ENCODE assay signal across 15 cellular contexts in the genomic region with DNA sequence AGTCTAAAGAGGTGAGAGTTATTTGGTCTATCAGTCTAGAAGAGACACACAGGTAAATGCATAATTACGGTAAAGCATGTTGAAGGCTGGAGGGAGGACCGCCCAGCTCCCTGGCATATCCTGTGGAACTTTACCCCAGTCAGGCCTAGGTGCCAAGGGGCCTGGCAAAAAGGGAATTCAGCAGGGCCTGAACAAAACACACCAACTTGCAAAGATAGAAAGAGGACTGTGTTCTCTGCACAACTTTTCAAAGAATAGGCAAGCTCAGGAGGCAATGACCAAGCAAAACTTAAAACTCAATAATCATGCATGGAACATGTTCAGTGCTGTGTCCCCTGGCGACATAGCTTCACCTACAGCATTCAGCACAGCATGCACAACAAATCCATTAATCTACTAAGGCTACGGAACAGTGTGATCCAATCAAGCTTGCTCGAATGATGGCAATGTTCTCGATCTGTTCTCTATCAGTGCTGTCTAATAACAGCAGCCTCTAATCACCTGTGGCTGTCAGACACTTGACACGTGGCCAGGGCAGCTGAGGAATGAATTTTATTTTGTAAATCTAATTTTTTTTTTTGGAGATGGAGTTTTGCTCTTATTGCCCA. TPM values are rescaled to one million over a fixed set of nuclear protein-coding genes. Genes with fewer than 3 reads are reported as not detected.
DNase-seq lines count a peak whose midpoint lies in the region; ATAC-seq, FAIRE-seq and TF ChIP-seq lines count a peak whose summit lies in the region.
"Had no signal": no experiment of that assay in that cellular context is flagged by ENCODE, and none has a peak within 500 bp of the region (broad histone marks: within the 10 kb centered on the region; RNA-seq: fewer than 3 reads in every experiment).

No MANE protein-coding gene starts in this region.

- ATAC-seq in left lobe of liver, result peak; percentile 89
- no peak for ATAC-seq in GM18858 (IDR thresholded peaks at IDR 0.05; ENCODE audit: unreplicated experiment)
- ATAC-seq in HG02970 (IDR thresholded peaks at IDR 0.05; ENCODE audit: low FRiP score, unreplicated experiment), result no peak

- H3K9me3 ChIP-seq in HEK293 (ENCODE audit: control insufficient read depth, insufficient read depth, low read depth, low read length), result no peaks in the 10 kb centered on the region
- H3K9me3 ChIP-seq in small intestine (ENCODE audit: control insufficient read depth, low read depth), result no peaks in the 10 kb centered on the region
- H3K9me3 ChIP-seq: ovary had no signal

- CTCF ChIA-PET in HEK293 (lab: Yijun Ruan, JAX), result interaction anchor here (0.7 to 1.6 kb wide), 2 partner anchors 55 to 56 kb away, joined by 4 read pairs; no protein-coding TSS in a partner anchor

- peaks cover 56% of the 10 kb centered on the region for H3K36me3 Mint-ChIP-seq in brain

- H3K4me3 ChIP-seq in HEK293 (ENCODE audit: low read depth, low read length) (no peak overlapping the region), small intestine (ENCODE audit: low read depth in 1 of 2, low read length in 2 of 2) (no peak overlapping the region)
- H3K4me3 ChIP-seq: ovary had no signal

- POLR2A ChIA-PET in HEK293 (lab: Yijun Ruan, JAX), result no interaction called here

- no peaks in the 10 kb centered on the region for H3K27me3 Mint-ChIP-seq in brain
- H3K27me3 Mint-ChIP-seq: CD4-positive, alpha-beta memory T cell; IgD-negative memory B cell had no signal

- peak overlapping the region in 1 of 5 experiments; percentile 28 for H3K4me3 Mint-ChIP-seq in brain
- H3K4me3 Mint-ChIP-seq: CD4-positive, alpha-beta memory T cell; IgD-negative memory B cell had no signal

- H3K27ac ChIP-seq in HEK293 (ENCODE audit: extremely low read depth, low read depth, low read length) (no peak overlapping the region), small intestine (ENCODE audit: low read depth in 1 of 2, low read length in 1 of 2) (peak overlapping the region; percentile 32 to 65)
- H3K27ac ChIP-seq: ovary had no signal

- peak; percentile 77 for DNase-seq in left lobe of liver (ENCODE audit: low spot score)
- peak; percentile 49 for DNase-seq in small intestine
- DNase-seq in NK-92 (lab: John Stamatoyannopoulos, UW; ENCODE audit: unreplicated experiment), result no peak
- DNase-seq in NCI-H2107 treated with DMSO at 0.1 percent for 48 hours (lab: John Stamatoyannopoulos, UW; ENCODE audit: unreplicated experiment), result no peak
- DNase-seq: activated T-cell treated with anti-CD3 and anti-CD28 coated beads, Interleukin-2, amount 50 U/mL, for 1 hour; brain microvascular endothelial cell; CD4-positive, alpha-beta memory T cell; NCI-H1930; OCI-M1; ovary had no signal

- H3K27ac Mint-ChIP-seq in brain, result peak overlapping the region; percentile 61 to 89 (median 85)

- H3K4me1 ChIP-seq in HEK293 (ENCODE audit: control insufficient read depth, insufficient read depth, low read length) (peaks cover 7% of the 10 kb centered on the region; the same call in 1 of the 2 replicates), small intestine (ENCODE audit: control insufficient read depth in 2 of 2, insufficient read depth in 1 of 2, low read depth in 1 of 2, low read length in 1 of 2) (peaks cover 12 to 20% of the 10 kb centered on the region in 2 donors)

- H3K9me3 Mint-ChIP-seq in brain, result peaks cover 0 to 7% (median 0%) of the 10 kb centered on the region in 5 experiments
- H3K9me3 Mint-ChIP-seq: IgD-negative memory B cell had no signal

- TF ChIP-seq CTCF in HEK293 (tag by site-specific recombination; IDR thresholded peaks at IDR 0.05) (no peak), brain (conservative IDR thresholded peaks at IDR 0.05) (no peak)

- H3K36me3 ChIP-seq in HEK293 (ENCODE audit: control insufficient read depth in 2 of 2, insufficient read depth in 1 of 2, low read length in 2 of 2) (peaks cover 4% of the 10 kb centered on the region in 2 experiments; a peak in 2 of 3 replicates), small intestine (ENCODE audit: control insufficient read depth in 2 of 2, insufficient read depth in 2 of 2, low read length in 2 of 2) (peaks cover 0 to 3% of the 10 kb centered on the region in 2 donors)
- H3K36me3 ChIP-seq: ovary had no signal

- FAIRE-seq in small intestine (lab: Jason Lieb, UNC), result no peak

- WGBS in small intestine, 3 donors, result 26 to 61% (median 35%) methylated on average over 7 of the region's 7 CpGs

- H3K27me3 ChIP-seq in small intestine (ENCODE audit: control insufficient read depth in 2 of 2, insufficient read depth in 2 of 2, low read length in 2 of 2), result no peaks in the 10 kb centered on the region
- H3K27me3 ChIP-seq: brain microvascular endothelial cell, ovary had no signal

- H3K4me1 Mint-ChIP-seq in brain, result peaks cover 76% of the 10 kb centered on the region

TF ChIP-seq in HEK293, 187 proteins besides CTCF, POLR2A, EP300 and RAD21 (continues in another document):
- TF ChIP-seq ZNF513 (tag by site-specific recombination; IDR thresholded peaks at IDR 0.05) (no peak), MZF1 (tag by site-specific recombination; IDR thresholded peaks at IDR 0.05; ENCODE audit: borderline replicate concordance) (no peak), SCRT2 (tag by site-specific recombination; IDR thresholded peaks at IDR 0.05) (peak; percentile 57), ZNF302 (tag by site-specific recombination; IDR thresholded peaks at IDR 0.05; ENCODE audit: low read depth) (no peak), ZNF571 (tag by site-specific recombination; IDR thresholded peaks at IDR 0.05) (no peak), ZNF843 (tag by site-specific recombination; IDR thresholded peaks at IDR 0.05) (no peak), ZNF544 (tag by site-specific recombination; IDR thresholded peaks at IDR 0.05) (no peak), MYNN (tag by site-specific recombination; IDR thresholded peaks at IDR 0.05; ENCODE audit: borderline replicate concordance) (no peak), ZNF623 (tag by site-specific recombination; IDR thresholded peaks at IDR 0.05) (no peak), INSM2 (tag by site-specific recombination; IDR thresholded peaks at IDR 0.05) (no peak), ZNF223 (tag by site-specific recombination; IDR thresholded peaks at IDR 0.05) (no peak), ZBTB1 (tag by site-specific recombination; IDR thresholded peaks at IDR 0.05) (no peak), EGR2 (tag by site-specific recombination; IDR thresholded peaks at IDR 0.05; ENCODE audit: low read depth) (no peak), ZIC2 (tag by site-specific recombination; IDR thresholded peaks at IDR 0.05) (no peak), GLIS2 (tag by site-specific recombination; IDR thresholded peaks at IDR 0.05) (no peak), HOXA7 (CRISPR knock-in tag; IDR thresholded peaks at IDR 0.05; ENCODE audit: borderline replicate concordance) (no peak), ZNF529 (tag by site-specific recombination; IDR thresholded peaks at IDR 0.05; ENCODE audit: insufficient replicate concordance) (no peak), ZNF214 (tag by site-specific recombination; IDR thresholded peaks at IDR 0.05; ENCODE audit: borderline replicate concordance) (no peak), SCRT1 (tag by site-specific recombination; IDR thresholded peaks at IDR 0.05; ENCODE audit: borderline replicate concordance) (peak; percentile 52; the same call in 1 of the 2 replicates), ZNF221 (tag by site-specific recombination; IDR thresholded peaks at IDR 0.05; ENCODE audit: borderline replicate concordance) (no peak), ZBTB17 (tag by site-specific recombination; IDR thresholded peaks at IDR 0.05) (peak; percentile 88), KLF9 (tag by site-specific recombination; IDR thresholded peaks at IDR 0.05; ENCODE audit: low read depth) (no peak), ZBTB21 (tag by site-specific recombination; IDR thresholded peaks at IDR 0.05) (no peak)
- TF ChIP-seq, protein P1, sequence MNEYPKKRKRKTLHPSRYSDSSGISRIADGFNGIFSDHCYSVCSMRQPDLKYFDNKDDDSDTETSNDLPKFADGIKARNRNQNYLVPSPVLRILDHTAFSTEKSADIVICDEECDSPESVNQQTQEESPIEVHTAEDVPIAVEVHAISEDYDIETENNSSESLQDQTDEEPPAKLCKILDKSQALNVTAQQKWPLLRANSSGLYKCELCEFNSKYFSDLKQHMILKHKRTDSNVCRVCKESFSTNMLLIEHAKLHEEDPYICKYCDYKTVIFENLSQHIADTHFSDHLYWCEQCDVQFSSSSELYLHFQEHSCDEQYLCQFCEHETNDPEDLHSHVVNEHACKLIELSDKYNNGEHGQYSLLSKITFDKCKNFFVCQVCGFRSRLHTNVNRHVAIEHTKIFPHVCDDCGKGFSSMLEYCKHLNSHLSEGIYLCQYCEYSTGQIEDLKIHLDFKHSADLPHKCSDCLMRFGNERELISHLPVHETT (tag by site-specific recombination; IDR thresholded peaks at IDR 0.05), result no peak

RNA-seq across cellular contexts. Expression of gene ZMYND8, which starts 27.6 kb away (rescaled TPM):
- polyA plus RNA-seq in brain (ENCODE audit: insufficient read depth, low read depth, low replicate concordance) (29.9 TPM), small intestine (10 to 100 TPM in 2 of 3 donors, 1 to 10 TPM in 1; 9.2 to 19.9 (median 12.8) TPM)
- total RNA-seq in left lobe of liver, result 13.8 TPM

Comparison
In these comparisons a context has a peak if more than half of its experiments do, and no peak if none do; other contexts are left out.
1. DNase-seq: peak in left lobe of liver (single experiment) and small intestine (single experiment); none in NK-92 (single experiment) and NCI-H2107 treated with DMSO at 0.1 percent for 48 hours (single experiment).